28 cellular contexts compared by ENCODE assay signal in the genomic region with DNA sequence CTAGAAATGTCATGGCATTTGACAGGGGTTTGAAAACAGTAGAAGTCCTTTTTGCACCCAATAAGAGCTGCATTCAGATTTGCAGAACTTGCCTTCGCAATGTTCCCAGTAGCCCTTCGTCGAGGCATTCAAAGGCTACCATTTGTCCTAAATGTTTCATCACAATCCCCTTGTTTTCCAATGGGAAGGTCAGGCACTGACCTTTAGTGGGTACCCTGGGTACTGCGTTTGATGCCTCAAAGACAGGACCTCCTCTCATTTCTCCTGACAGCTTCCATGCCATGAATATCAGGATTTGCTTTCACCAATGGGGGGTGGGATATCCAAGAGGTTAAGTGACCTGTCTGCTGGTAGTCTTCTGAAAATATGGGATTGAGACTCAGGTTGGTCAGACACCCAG.
DNase-seq lines count a peak whose midpoint lies in the region; ATAC-seq, FAIRE-seq and TF ChIP-seq lines count a peak whose summit lies in the region.
"Had no signal": no experiment of that assay in that cellular context is flagged by ENCODE, and none has a peak within 500 bp of the region (broad histone marks: within the 10 kb centered on the region; RNA-seq: fewer than 3 reads in every experiment).

No MANE protein-coding gene starts in this region.

- WGBS in spleen, 5 donors: 68 to 87% (median 82%) methylated on average over 4 of the region's 4 CpGs

- no peaks in the 10 kb centered on the region for H3K9me3 Mint-ChIP-seq in CD4-positive, CD25-positive, alpha-beta regulatory T cell
- H3K9me3 Mint-ChIP-seq in CD4-positive, alpha-beta memory T cell: no peaks in the 10 kb centered on the region
- no peaks in the 10 kb centered on the region for H3K9me3 Mint-ChIP-seq in T-cell
- H3K9me3 Mint-ChIP-seq: neural crest cell had no signal

- no peak for TF ChIP-seq CTCF in spleen (IDR thresholded peaks at IDR 0.05 in 8 of 11, conservative IDR thresholded peaks at IDR 0.05 in 3 of 11)

- no peaks in the 10 kb centered on the region for H3K36me3 ChIP-seq in CD4-positive, CD25-positive, alpha-beta regulatory T cell (ENCODE audit: control insufficient read depth, insufficient read depth, low read length)
- H3K36me3 ChIP-seq in CD4-positive, alpha-beta memory T cell (ENCODE audit: insufficient read depth, low read length): no peaks in the 10 kb centered on the region
- H3K36me3 ChIP-seq in effector memory CD4-positive, alpha-beta T cell (ENCODE audit: control insufficient read depth, insufficient read depth, low read length): no peaks in the 10 kb centered on the region
- no peaks in the 10 kb centered on the region for H3K36me3 ChIP-seq in spleen
- H3K36me3 ChIP-seq: BLaER1, ovary, upper lobe of right lung had no signal

- no peaks in the 10 kb centered on the region for H3K27me3 ChIP-seq in CD4-positive, CD25-positive, alpha-beta regulatory T cell (ENCODE audit: control insufficient read depth, insufficient read depth, low read length)
- no peaks in the 10 kb centered on the region for H3K27me3 ChIP-seq in CD4-positive, alpha-beta memory T cell (ENCODE audit: insufficient read depth, low read length)
- H3K27me3 ChIP-seq in effector memory CD4-positive, alpha-beta T cell (replicated peaks; ENCODE audit: control insufficient read depth, insufficient read depth, low read length, poor library complexity, severe bottlenecking): no peaks in the 10 kb centered on the region
- peaks cover 0 to 6% (median 0%) of the 10 kb centered on the region in 7 donors for H3K27me3 ChIP-seq in spleen (replicated peaks in 1 of 7)
- H3K27me3 ChIP-seq: BLaER1, ovary, upper lobe of right lung had no signal

- CTCF ChIA-PET in CD4-positive, alpha-beta memory T cell (lab: Charles Lee; ENCODE audit: partially characterized antibody): interaction anchor here (0.9 to 2.5 kb wide), 5 partner anchors 10 to 1058 kb away, joined by 3 to 11 read pairs (median 4); no protein-coding TSS in a partner anchor
- CTCF ChIA-PET in T-cell (lab: Charles Lee): interaction anchor here in 1 of 2 donors (0.5 kb wide), 1 partner anchor 14 kb away, joined by 3 read pairs; no protein-coding TSS in a partner anchor

- H3K36me3 Mint-ChIP-seq in CD4-positive, CD25-positive, alpha-beta regulatory T cell: no peaks in the 10 kb centered on the region
- H3K36me3 Mint-ChIP-seq in CD4-positive, alpha-beta memory T cell: no peaks in the 10 kb centered on the region
- no peaks in the 10 kb centered on the region for H3K36me3 Mint-ChIP-seq in T-cell
- H3K36me3 Mint-ChIP-seq: memory B cell; stimulated activated memory B cell treated with anti-CD40 and anti-IgM and Interleukin-4, amounts not matched to agents 10 μg/mL and 1 μg/mL and 100 μg/mL, for 72 hours had no signal

- peak overlapping the region; percentile 0 for H3K4me3 ChIP-seq in CD4-positive, CD25-positive, alpha-beta regulatory T cell (ENCODE audit: low read depth, low read length)
- H3K4me3 ChIP-seq in CD4-positive, alpha-beta memory T cell (ENCODE audit: low read length in 2 of 2): no peak overlapping the region
- H3K4me3 ChIP-seq in effector memory CD4-positive, alpha-beta T cell (ENCODE audit: insufficient read depth, low read depth, low read length, poor library complexity, severe bottlenecking): no peak overlapping the region
- H3K4me3 ChIP-seq in spleen: no peak overlapping the region
- H3K4me3 ChIP-seq: BLaER1, ovary, upper lobe of right lung had no signal

- FAIRE-seq in GM12891 (lab: Jason Lieb, UNC): no peak
- FAIRE-seq: G401.6, islet of Langerhans had no signal

- TF ChIP-seq POLR2A in spleen (IDR thresholded peaks at IDR 0.05) (no peak), GM12891 (IDR thresholded peaks at IDR 0.05; ENCODE audit: low read depth, low read length) (no peak)

- H3K4me1 ChIP-seq in CD4-positive, CD25-positive, alpha-beta regulatory T cell (ENCODE audit: control insufficient read depth, insufficient read depth, low read length, poor library complexity, severe bottlenecking): peaks cover 58% of the 10 kb centered on the region
- H3K4me1 ChIP-seq in CD4-positive, alpha-beta memory T cell (ENCODE audit: insufficient read depth, low read length): peaks cover 86% of the 10 kb centered on the region
- peaks cover 44% of the 10 kb centered on the region for H3K4me1 ChIP-seq in effector memory CD4-positive, alpha-beta T cell (ENCODE audit: control insufficient read depth, insufficient read depth, low read length, poor library complexity, severe bottlenecking)
- peaks cover 0 to 33% (median 6%) of the 10 kb centered on the region in 6 donors for H3K4me1 ChIP-seq in spleen
- H3K4me1 ChIP-seq: BLaER1, upper lobe of right lung had no signal

- intact Hi-C loops in CD4-positive, alpha-beta memory T cell (cut with micrococcal nuclease): no loop called here
- intact Hi-C loops in spleen (cut with DNase I; ENCODE audit: low total_unique reads): no loop called here

- no peaks in the 10 kb centered on the region for H3K27me3 Mint-ChIP-seq in CD4-positive, CD25-positive, alpha-beta regulatory T cell
- no peaks in the 10 kb centered on the region for H3K27me3 Mint-ChIP-seq in CD4-positive, alpha-beta memory T cell
- H3K27me3 Mint-ChIP-seq in T-cell: no peaks in the 10 kb centered on the region
- H3K27me3 Mint-ChIP-seq: memory B cell; stimulated activated memory B cell treated with anti-CD40 and anti-IgM and Interleukin-4, amounts not matched to agents 10 μg/mL and 1 μg/mL and 100 μg/mL, for 72 hours had no signal

- peak overlapping the region in 1 of 4 donors; percentile 50 for H3K4me3 Mint-ChIP-seq in CD4-positive, CD25-positive, alpha-beta regulatory T cell
- peak overlapping the region in 4 of 8 donors; percentile 14 to 87 (median 52) for H3K4me3 Mint-ChIP-seq in CD4-positive, alpha-beta memory T cell
- H3K4me3 Mint-ChIP-seq in T-cell: peak overlapping the region in 1 of 3 donors; percentile 84
- H3K4me3 Mint-ChIP-seq: memory B cell; neural crest cell; stimulated activated memory B cell treated with anti-CD40 and anti-IgM and Interleukin-4, amounts not matched to agents 10 μg/mL and 1 μg/mL and 100 μg/mL, for 72 hours had no signal

- H3K9me3 ChIP-seq in CD4-positive, CD25-positive, alpha-beta regulatory T cell (ENCODE audit: control insufficient read depth in 2 of 2, low read length in 2 of 2): no peaks in the 10 kb centered on the region
- no peaks in the 10 kb centered on the region for H3K9me3 ChIP-seq in CD4-positive, alpha-beta memory T cell (ENCODE audit: control insufficient read depth in 1 of 2, low read length in 2 of 2)
- no peaks in the 10 kb centered on the region for H3K9me3 ChIP-seq in effector memory CD4-positive, alpha-beta T cell (ENCODE audit: control insufficient read depth, low read length)
- H3K9me3 ChIP-seq in spleen: no peaks in the 10 kb centered on the region
- H3K9me3 ChIP-seq: BLaER1, ovary, upper lobe of right lung had no signal

- POLR2A ChIA-PET in CD4-positive, alpha-beta memory T cell (lab: Charles Lee; ENCODE audit: partially characterized antibody): interaction anchor here (0.9 to 6.8 kb wide), 11 partner anchors 8 to 1058 kb away, joined by 3 to 85 read pairs (median 6); no protein-coding TSS in a partner anchor
- POLR2A ChIA-PET in T-cell (lab: Charles Lee): interaction anchor here in 1 of 2 donors (1.1 kb wide), 1 partner anchor 18 kb away, joined by 4 read pairs; no protein-coding TSS in a partner anchor

- no peak overlapping the region for H3K27ac ChIP-seq in CD4-positive, CD25-positive, alpha-beta regulatory T cell (ENCODE audit: insufficient read depth, low read length, poor library complexity, severe bottlenecking)
- no peak overlapping the region for H3K27ac ChIP-seq in CD4-positive, alpha-beta memory T cell (ENCODE audit: low read depth, low read length)
- peak overlapping the region; percentile 42 for H3K27ac ChIP-seq in effector memory CD4-positive, alpha-beta T cell (ENCODE audit: insufficient read depth, low read length, poor library complexity, severe bottlenecking)
- H3K27ac ChIP-seq in spleen: peak overlapping the region in 1 of 8 donors; percentile 81
- H3K27ac ChIP-seq: BLaER1, ovary, upper lobe of right lung, VCaP had no signal

- no peak for DNase-seq in CD4-positive, CD25-positive, alpha-beta regulatory T cell
- no peak for DNase-seq in CD4-positive, alpha-beta memory T cell
- DNase-seq in T-cell: no peak
- no peak for DNase-seq in effector memory CD4-positive, alpha-beta T cell
- no peak for DNase-seq in spleen
- no peak for DNase-seq in NCI-H1930 (lab: John Stamatoyannopoulos, UW)
- no peak for DNase-seq in GM12891 (ENCODE audit: insufficient read length, low spot score)
- no peak for DNase-seq in NCI-H187 (lab: John Stamatoyannopoulos, UW)
- DNase-seq: activated CD8-positive, alpha-beta memory T cell treated with anti-CD3 and anti-CD28 coated beads, Interleukin-2, amount 50 U/mL, for 4 hours; activated effector memory CD4-positive, alpha-beta T cell treated with Interleukin-2 at 50 U/mL for 16 hours; IMR-90; NCI-H1092; NCI-H1694 treated with DMSO at 0.1 percent for 48 hours; NCI-H2171; NCI-H510A; ovary; retina; SW 1271; T1000; upper lobe of right lung had no signal

- H3K27ac Mint-ChIP-seq in CD4-positive, CD25-positive, alpha-beta regulatory T cell: peak overlapping the region in 2 of 3 donors; percentile 93 to 95
- peak overlapping the region in 6 of 7 donors; percentile 80 to 97 (median 94) for H3K27ac Mint-ChIP-seq in CD4-positive, alpha-beta memory T cell
- H3K27ac Mint-ChIP-seq in T-cell: peak overlapping the region; percentile 99 to 100
- H3K27ac Mint-ChIP-seq: memory B cell; stimulated activated memory B cell treated with anti-CD40 and anti-IgM and Interleukin-4, amounts not matched to agents 10 μg/mL and 1 μg/mL and 100 μg/mL, for 72 hours had no signal

- no peak for ATAC-seq in CD4-positive, CD25-positive, alpha-beta regulatory T cell (ENCODE audit: low read depth in 2 of 2)
- no peak for ATAC-seq in T-cell (replicated peaks in 1 of 4)
- ATAC-seq: left lobe of liver; stimulated activated memory B cell treated with anti-CD40 and anti-IgM and Interleukin-4, amounts not matched to agents 10 μg/mL and 1 μg/mL and 100 μg/mL, for 72 hours; upper lobe of right lung had no signal

- peaks cover 41 to 96% (median 60%) of the 10 kb centered on the region in 4 donors for H3K4me1 Mint-ChIP-seq in CD4-positive, CD25-positive, alpha-beta regulatory T cell
- H3K4me1 Mint-ChIP-seq in CD4-positive, alpha-beta memory T cell: peaks cover 72 to 94% (median 78%) of the 10 kb centered on the region in 4 donors
- H3K4me1 Mint-ChIP-seq in T-cell: peaks cover 90 to 98% (median 95%) of the 10 kb centered on the region in 3 donors
- H3K4me1 Mint-ChIP-seq: memory B cell; stimulated activated memory B cell treated with anti-CD40 and anti-IgM and Interleukin-4, amounts not matched to agents 10 μg/mL and 1 μg/mL and 100 μg/mL, for 72 hours had no signal

TF ChIP-seq in GM12891, 5 proteins besides CTCF, POLR2A, EP300 and RAD21:
- TF ChIP-seq SPI1 (IDR thresholded peaks at IDR 0.05; ENCODE audit: low read depth, low read length) (no peak), POLR2AphosphoS5 (IDR thresholded peaks at IDR 0.05; ENCODE audit: low read depth, low read length) (no peak), TAF1 (IDR thresholded peaks at IDR 0.05; ENCODE audit: low read depth, low read length) (no peak), PAX5 (IDR thresholded peaks at IDR 0.05; ENCODE audit: insufficient read depth, low read length, severe bottlenecking) (no peak), POU2F2 (IDR thresholded peaks at IDR 0.05; ENCODE audit: low read depth, low read length) (no peak)
